Comparison of ENCODE assay signal across 9 cellular contexts in genomic region chr17:15456972-15457722, GRCh38. TPM values are rescaled to one million over a fixed set of nuclear protein-coding genes. Genes with fewer than 3 reads are reported as not detected.
DNase-seq lines count a peak whose midpoint lies in the region; ATAC-seq and TF ChIP-seq lines count a peak whose summit lies in the region.
"Had no signal": no experiment of that assay in that cellular context is flagged by ENCODE, and none has a peak within 500 bp of the region (broad histone marks: within the 10 kb centered on the region; RNA-seq: fewer than 3 reads in every experiment).

No MANE protein-coding gene starts in this region.

- H3K4me2 ChIP-seq in hepatocyte = peak overlapping the region; percentile 34
- H3K4me2 ChIP-seq in skeletal muscle satellite cell (ENCODE audit: low read length) = peak overlapping the region; percentile 55

- DNase-seq in GM04504 (ENCODE audit: low read depth) (peak; percentile 97), anterior cingulate cortex (lab: John Stamatoyannopoulos, UW) (peak in 54 of 58 donors; percentile 25 to 86 (median 64)), hepatocyte (ENCODE audit: low spot score) (peak; percentile 82), iPS-NIHi11 (ENCODE audit: low spot score) (no peak), SHP77 (lab: John Stamatoyannopoulos, UW) (no peak)
- DNase-seq: NCI-H1417 had no signal

- ATAC-seq in GM19467 (IDR thresholded peaks at IDR 0.05; ENCODE audit: unreplicated experiment) = no peak
- ATAC-seq in HG03521 (IDR thresholded peaks at IDR 0.05; ENCODE audit: unreplicated experiment) = no peak

- H3K27me3 ChIP-seq in hepatocyte = no peaks in the 10 kb centered on the region
- H3K27me3 ChIP-seq in skeletal muscle satellite cell (ENCODE audit: control insufficient read depth, insufficient read depth, low read length) = no peaks in the 10 kb centered on the region

- H3K9me3 ChIP-seq in hepatocyte (ENCODE audit: low read depth) (peaks cover 6% of the 10 kb centered on the region), skeletal muscle satellite cell (replicated peaks; ENCODE audit: low read length) (no peaks in the 10 kb centered on the region)

- 57% methylated on average over 16 of the region's 16 CpGs for WGBS in hepatocyte (ENCODE audit: low lambda C conversion rate, missing lambda C conversion rate)

- peak overlapping the region; percentile 82 for H3K27ac ChIP-seq in hepatocyte

- H4K20me1 ChIP-seq in hepatocyte (ENCODE audit: insufficient read depth, poor library complexity, severe bottlenecking) = no peaks in the 10 kb centered on the region

- H3K4me3 ChIP-seq in hepatocyte (no peak overlapping the region), skeletal muscle satellite cell (ENCODE audit: low read length) (peak overlapping the region; percentile 37)

- no peaks in the 10 kb centered on the region for H3K9me2 ChIP-seq in hepatocyte (replicated peaks; ENCODE audit: insufficient read depth)

- H2AFZ ChIP-seq in hepatocyte = no peak overlapping the region

- no peaks in the 10 kb centered on the region for H3K79me2 ChIP-seq in hepatocyte

- H3K36me3 ChIP-seq in hepatocyte (replicated peaks; ENCODE audit: insufficient read depth, low read depth) = no peaks in the 10 kb centered on the region
- H3K36me3 ChIP-seq in skeletal muscle satellite cell (ENCODE audit: insufficient read depth, low read length) = no peaks in the 10 kb centered on the region

- H3K4me1 ChIP-seq in hepatocyte (ENCODE audit: insufficient read depth) = peaks cover 17% of the 10 kb centered on the region
- H3K4me1 ChIP-seq in skeletal muscle satellite cell (ENCODE audit: control insufficient read depth, insufficient read depth, low read length) = peaks cover 22% of the 10 kb centered on the region

- TF ChIP-seq CTCF in hepatocyte (IDR thresholded peaks at IDR 0.05; ENCODE audit: poor library complexity) = peak; percentile 50

- peak overlapping the region; percentile 6 for H3K9ac ChIP-seq in skeletal muscle satellite cell (ENCODE audit: low read depth, low read length)

RNA-seq across cellular contexts. Expression of gene CDRT4, which starts 10.3 kb away (rescaled TPM):
- total RNA-seq in hepatocyte = 2.7 and 10.4 TPM in 2 replicates
- 9.6 and 11.8 TPM in 2 replicates for polyA plus RNA-seq in hepatocyte
- total RNA-seq in skeletal muscle satellite cell (2012; rRNA removed) = 2.8 and 3.5 TPM in 2 replicates

Comparison
In these comparisons a context has a peak if more than half of its experiments do, and no peak if none do; other contexts are left out.
1. DNase-seq: peak in GM04504 (single experiment), anterior cingulate cortex (54 of 58) and hepatocyte (single experiment); none in iPS-NIHi11 (single experiment) and SHP77 (0 of 2).